ENCODE assay signal across 8 cellular contexts in the genomic region with DNA sequence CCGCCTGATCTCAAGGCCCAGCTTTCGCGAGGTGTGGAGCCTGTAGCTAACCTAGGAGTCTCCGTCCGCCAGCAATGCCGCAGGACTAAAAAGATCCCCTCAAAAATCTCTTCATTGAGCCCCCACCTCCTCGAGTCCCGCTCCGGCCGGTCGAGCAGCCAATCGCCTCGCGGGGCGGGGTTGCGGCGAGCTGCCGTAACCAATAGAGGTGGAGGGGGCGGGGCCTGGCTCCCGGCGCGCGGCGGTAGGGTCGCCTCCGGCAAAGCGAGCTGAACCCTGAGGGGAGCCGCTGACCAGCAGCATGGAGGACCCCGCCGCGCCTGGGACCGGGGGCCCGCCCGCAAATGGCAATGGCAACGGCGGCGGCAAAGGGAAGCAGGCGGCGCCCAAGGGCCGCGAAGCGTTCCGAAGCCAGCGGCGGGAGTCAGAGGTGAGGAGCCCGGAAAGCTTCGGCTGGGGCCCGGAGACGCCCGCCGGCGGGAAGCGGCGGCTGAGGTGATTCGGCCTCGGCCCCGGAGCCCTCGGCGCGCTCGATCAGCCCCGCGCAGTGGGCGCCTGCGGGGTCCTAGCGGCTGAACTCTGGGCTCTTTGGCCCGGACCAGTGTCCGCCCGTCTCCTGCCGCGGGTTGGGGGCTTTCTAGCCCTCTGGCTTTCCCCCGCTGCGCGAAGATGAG. TPM values are rescaled to one million over a fixed set of nuclear protein-coding genes. Genes with fewer than 3 reads are reported as not detected.
A peak's percentile ranks its signal among the peaks of the same experiment; 100 is the strongest.
DNase-seq lines count a peak whose midpoint lies in the region; ATAC-seq and TF ChIP-seq lines count a peak whose summit lies in the region.

A gene with protein sequence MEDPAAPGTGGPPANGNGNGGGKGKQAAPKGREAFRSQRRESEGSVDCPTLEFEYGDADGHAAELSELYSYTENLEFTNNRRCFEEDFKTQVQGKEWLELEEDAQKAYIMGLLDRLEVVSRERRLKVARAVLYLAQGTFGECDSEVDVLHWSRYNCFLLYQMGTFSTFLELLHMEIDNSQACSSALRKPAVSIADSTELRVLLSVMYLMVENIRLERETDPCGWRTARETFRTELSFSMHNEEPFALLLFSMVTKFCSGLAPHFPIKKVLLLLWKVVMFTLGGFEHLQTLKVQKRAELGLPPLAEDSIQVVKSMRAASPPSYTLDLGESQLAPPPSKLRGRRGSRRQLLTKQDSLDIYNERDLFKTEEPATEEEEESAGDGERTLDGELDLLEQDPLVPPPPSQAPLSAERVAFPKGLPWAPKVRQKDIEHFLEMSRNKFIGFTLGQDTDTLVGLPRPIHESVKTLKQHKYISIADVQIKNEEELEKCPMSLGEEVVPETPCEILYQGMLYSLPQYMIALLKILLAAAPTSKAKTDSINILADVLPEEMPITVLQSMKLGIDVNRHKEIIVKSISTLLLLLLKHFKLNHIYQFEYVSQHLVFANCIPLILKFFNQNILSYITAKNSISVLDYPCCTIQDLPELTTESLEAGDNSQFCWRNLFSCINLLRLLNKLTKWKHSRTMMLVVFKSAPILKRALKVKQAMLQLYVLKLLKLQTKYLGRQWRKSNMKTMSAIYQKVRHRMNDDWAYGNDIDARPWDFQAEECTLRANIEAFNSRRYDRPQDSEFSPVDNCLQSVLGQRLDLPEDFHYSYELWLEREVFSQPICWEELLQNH (plus strand): TSS at position 261 of the 674 bp plus-strand sequence. CDS start 41 bp downstream, at position 302.

- CTCF ChIA-PET in BJ (lab: Yijun Ruan, JAX) = interaction anchor here (0.6 to 1.9 kb wide), 6 partner anchors 9 to 66 kb away, joined by 3 to 12 read pairs (median 5); no protein-coding TSS in a partner anchor

- ATAC-seq in HG03432 (IDR thresholded peaks at IDR 0.05; ENCODE audit: unreplicated experiment) = peak; percentile 98

- peak; percentile 19 for DNase-seq in BJ (ENCODE audit: low read depth)
- DNase-seq in GM19238 (ENCODE audit: insufficient read length, low spot score) = peak; percentile 87
- DNase-seq in NCI-H446 treated with DMSO at 0.1 percent for 48 hours (lab: John Stamatoyannopoulos, UW) = peak; percentile 37
- peak; percentile 93 for DNase-seq in activated CD4-positive, CD25-positive, alpha-beta regulatory T cell treated with anti-CD3 and anti-CD28 coated beads, Interleukin-2, amount 50 U/mL, for 72 hours
- DNase-seq in cerebellar nuclear complex (lab: John Stamatoyannopoulos, UW) = peak; percentile 73 to 79
- DNase-seq in kidney glomerular epithelial cell (lab: John Stamatoyannopoulos, UW) = peak; percentile 75
- peak; percentile 64 to 91 for DNase-seq in stimulated activated CD4-positive, alpha-beta T cell treated with anti-CD3 and anti-CD28 coated beads, Interleukin-1b, Interleukin-23, amount 100 ng/mL, for 1 hour (ENCODE audit: low read depth in 2 of 2)

- POLR2A ChIA-PET in BJ (lab: Charles Lee) = interaction anchor here (0.6 to 0.7 kb wide), 2 partner anchors 182 to 579 kb away, joined by 3 read pairs; no protein-coding TSS in a partner anchor

- peak within 1 kb of the TSS; percentile 75 for H3K4me3 ChIP-seq in BJ (ENCODE audit: low read depth, low read length)

- no peak for TF ChIP-seq CTCF in BJ (IDR thresholded peaks at IDR 0.05; ENCODE audit: insufficient read depth, low read depth, low read length)

- 0 out of 2 replicates have a peak, but pooled peaks cover 1% of the 10 kb centered on the region for H3K27me3 ChIP-seq in BJ (ENCODE audit: control insufficient read depth, insufficient read depth, low read length)

- no peaks in the 10 kb centered on the region for H3K36me3 ChIP-seq in BJ (ENCODE audit: control insufficient read depth, insufficient read depth, low read length)

RNA-seq across cellular contexts. Expression of the gene that starts here (rescaled TPM):
- 1.5 and 2.0 TPM in 2 replicates for polyA plus RNA-seq in BJ (2011; rRNA removed)
- polyA minus RNA-seq in BJ (2011; rRNA and poly(A)+ RNA removed) = 1.3 and 1.6 TPM in 2 replicates

Comparison
In these comparisons a context has a peak if more than half of its experiments do, and no peak if none do; other contexts are left out.
1. Peak in every context shown above with its lines: DNase-seq, ATAC-seq and H3K4me3 ChIP-seq.
2. DNase-seq: peak in every context shown above with its lines; median percentile 93 in activated CD4-positive, CD25-positive, alpha-beta regulatory T cell treated with anti-CD3 and anti-CD28 coated beads, Interleukin-2, amount 50 U/mL, for 72 hours; 87 in GM19238; 78 in stimulated activated CD4-positive, alpha-beta T cell treated with anti-CD3 and anti-CD28 coated beads, Interleukin-1b, Interleukin-23, amount 100 ng/mL, for 1 hour; 76 in cerebellar nuclear complex; 75 in kidney glomerular epithelial cell; 37 in NCI-H446 treated with DMSO at 0.1 percent for 48 hours; 19 in BJ.